ENCODE assay signal across 14 cellular contexts in genomic region chr2:105403241-105403784, GRCh38. TPM values are rescaled to one million over a fixed set of nuclear protein-coding genes. Genes with fewer than 3 reads are reported as not detected.
A peak's percentile ranks its signal among the peaks of the same experiment; 100 is the strongest.
DNase-seq lines count a peak whose midpoint lies in the region; ATAC-seq, FAIRE-seq and TF ChIP-seq lines count a peak whose summit lies in the region.
"Had no signal": no experiment of that assay in that cellular context is flagged by ENCODE, and none has a peak within 500 bp of the region (broad histone marks: within the 10 kb centered on the region; RNA-seq: fewer than 3 reads in every experiment).

No MANE protein-coding gene starts in this region.

- no peak for TF ChIP-seq CTCF in A549 (IDR thresholded peaks at IDR 0.05)
- TF ChIP-seq CTCF in Loucy (conservative IDR thresholded peaks at IDR 0.05; ENCODE audit: low read length) = no peak
- TF ChIP-seq CTCF in endothelial cell (IDR thresholded peaks at IDR 0.05; ENCODE audit: unreplicated experiment) = no peak
- no peak for TF ChIP-seq CTCF in nephron (IDR thresholded peaks at IDR 0.05; ENCODE audit: unreplicated experiment in 3 of 3)

- CTCF ChIA-PET in A549 (lab: Yijun Ruan, JAX) = interaction anchor here (1.1 to 2.1 kb wide), 8 partner anchors 9 to 460 kb away, joined by 3 to 14 read pairs (median 4); no protein-coding TSS in a partner anchor

- peak overlapping the region; percentile 42 for H2AFZ ChIP-seq in Loucy (ENCODE audit: low read length)

- no peaks in the 10 kb centered on the region for H3K9me3 Mint-ChIP-seq in endothelial cell (ENCODE audit: unreplicated experiment)
- no peaks in the 10 kb centered on the region for H3K9me3 Mint-ChIP-seq in nephron
- H3K9me3 Mint-ChIP-seq: activated naive CD4-positive, alpha-beta T cell treated with anti-CD3 and anti-CD28 coated beads, Interleukin-2, amount 50 U/mL, for 72 hours had no signal

- H3K9me2 ChIP-seq in Loucy (replicated peaks; ENCODE audit: low read depth, low read length) = no peaks in the 10 kb centered on the region

- H3K9me3 ChIP-seq in A549 = 0 out of 3 replicates have a peak, but pooled peaks cover 2% of the 10 kb centered on the region
- no peaks in the 10 kb centered on the region for H3K9me3 ChIP-seq in Loucy (ENCODE audit: insufficient read depth, low read depth, low read length)

- TF ChIP-seq RAD21 in A549 (conservative IDR thresholded peaks at IDR 0.05 in 1 of 2, IDR thresholded peaks at IDR 0.05 in 1 of 2) = no peak

- no peaks in the 10 kb centered on the region for H3F3A ChIP-seq in Loucy (ENCODE audit: low read depth)

- H3K4me3 Mint-ChIP-seq in endothelial cell (ENCODE audit: unreplicated experiment) = no peak overlapping the region
- no peak overlapping the region for H3K4me3 Mint-ChIP-seq in nephron

- H3K4me2 ChIP-seq in A549 (peak overlapping the region; percentile 66), Loucy (ENCODE audit: low read depth, low read length, poor library complexity, severe bottlenecking) (no peak overlapping the region)

- H3K27ac Mint-ChIP-seq in endothelial cell (ENCODE audit: unreplicated experiment) (peak overlapping the region; percentile 89), nephron (peak overlapping the region; percentile 7 to 45 (median 11))

- peaks cover 2% of the 10 kb centered on the region for H3K79me2 ChIP-seq in Loucy (ENCODE audit: insufficient read depth, low read length)

- peak overlapping the region; percentile 55 to 84 for H3K27ac ChIP-seq in A549

- WGBS in A549 (ENCODE audit: missing lambda C conversion rate) = 54% methylated on average over 8 of the region's 8 CpGs

- H3K4me1 Mint-ChIP-seq in endothelial cell (ENCODE audit: unreplicated experiment) = peaks cover 34% of the 10 kb centered on the region
- peaks cover 39% of the 10 kb centered on the region for H3K4me1 Mint-ChIP-seq in nephron

- no peak overlapping the region for H3K4me3 ChIP-seq in A549
- no peak overlapping the region for H3K4me3 ChIP-seq in Loucy (ENCODE audit: low read length, poor library complexity, severe bottlenecking)

- H3K27me3 Mint-ChIP-seq in endothelial cell (ENCODE audit: unreplicated experiment) (peaks cover 3% of the 10 kb centered on the region), nephron (ENCODE audit: low read depth) (peaks cover 5% of the 10 kb centered on the region)

- H3K27me3 ChIP-seq in Loucy (ENCODE audit: insufficient read depth, low read length, poor library complexity, severe bottlenecking) = no peaks in the 10 kb centered on the region

- TF ChIP-seq EP300 in A549 (IDR thresholded peaks at IDR 0.05) = no peak

- H3K4me1 ChIP-seq in A549 (peaks cover 28% of the 10 kb centered on the region), Loucy (ENCODE audit: insufficient read depth, low read length, poor library complexity, severe bottlenecking) (peaks cover 11% of the 10 kb centered on the region)

- POLR2A ChIA-PET in A549 (lab: Yijun Ruan, JAX) = interaction anchor here (1.2 kb wide), 1 partner anchor 52 kb away, joined by 5 read pairs; no protein-coding TSS in a partner anchor

- no peak overlapping the region for H3K9ac ChIP-seq in Loucy (ENCODE audit: low read depth, low read length, poor library complexity, severe bottlenecking)

- DNase-seq in A549 (ENCODE audit: low read depth in 1 of 2, low spot score in 1 of 2) (no peak), endothelial cell (ENCODE audit: low spot score) (no peak), cerebellar nuclear complex (lab: John Stamatoyannopoulos, UW) (no peak)
- no peak for DNase-seq in activated CD4-positive, alpha-beta T cell treated with anti-CD3 and anti-CD28 coated beads, Interleukin-2, amount 50 U/mL, for 48 hours
- DNase-seq: AML-193, cortex of kidney, MV-4-11, occipital lobe had no signal

- H3K36me3 ChIP-seq in Loucy (ENCODE audit: insufficient read depth, low read length) = no peaks in the 10 kb centered on the region

- no peak for ATAC-seq in A549
- ATAC-seq in HG02973 (IDR thresholded peaks at IDR 0.05; ENCODE audit: unreplicated experiment) = no peak
- ATAC-seq in HG03095 (IDR thresholded peaks at IDR 0.05; ENCODE audit: unreplicated experiment) = no peak

- no peak for FAIRE-seq in A549 (lab: Jason Lieb, UNC)
- FAIRE-seq: frontal cortex had no signal

- H4K20me1 ChIP-seq in Loucy (ENCODE audit: insufficient read depth, low read length, poor library complexity, severe bottlenecking) = no peaks in the 10 kb centered on the region

- H3K36me3 Mint-ChIP-seq in endothelial cell (ENCODE audit: low read depth, unreplicated experiment) (no peaks in the 10 kb centered on the region), nephron (ENCODE audit: low read depth) (no peaks in the 10 kb centered on the region)
- H3K36me3 Mint-ChIP-seq: activated naive CD4-positive, alpha-beta T cell treated with anti-CD3 and anti-CD28 coated beads, Interleukin-2, amount 50 U/mL, for 72 hours had no signal

- TF ChIP-seq POLR2A in A549 (IDR thresholded peaks at IDR 0.05; ENCODE audit: low read length) = no peak

TF ChIP-seq in A549, 52 proteins besides CTCF, POLR2A, EP300 and RAD21:
- no peak for TF ChIP-seq CBX8 (IDR thresholded peaks at IDR 0.05)
- TF ChIP-seq FOSL2 (IDR thresholded peaks at IDR 0.05) = no peak
- no peak for TF ChIP-seq FOSL2 (CRISPR knock-in tag; IDR thresholded peaks at IDR 0.05)
TF ChIP-seq in A549: peak in this region for 0.

RNA-seq across cellular contexts. Expression of gene FHL2, which starts 4.5 kb away (rescaled TPM):
- polyA plus RNA-seq in A549 (2011; rRNA removed) = 85.9 and 97.6 TPM in 2 replicates
- polyA plus RNA-seq in A549 (2012; cell fraction: cytosol; rRNA removed) = 59.4 and 66.7 TPM in 2 replicates
- 44.8 and 46.9 TPM in 2 replicates for polyA plus RNA-seq in A549 (2012; cell fraction: nucleus; rRNA removed)
- 57.9 to 70.3 TPM (median 68.1 TPM) in 3 replicates for polyA plus RNA-seq in A549 (2017; fragmentation: RNase III; extraction: RNeasy Plus Mini Kit Qiagen cat#74134 plus additional on column Dnase treatment)
- 81.4 and 86.9 TPM in 2 replicates for polyA minus RNA-seq in A549 (2011; rRNA and poly(A)+ RNA removed)
- 18.5 TPM for total RNA-seq in endothelial cell (ENCODE audit: unreplicated experiment)
